10 cellular contexts compared by ENCODE assay signal in genomic region chr18:57910817-57911216, GRCh38.
A peak's percentile ranks its signal among the peaks of the same experiment; 100 is the strongest.
DNase-seq lines count a peak whose midpoint lies in the region; ATAC-seq and TF ChIP-seq lines count a peak whose summit lies in the region.
"Had no signal": no experiment of that assay in that cellular context is flagged by ENCODE, and none has a peak within 500 bp of the region (broad histone marks: within the 10 kb centered on the region; RNA-seq: fewer than 3 reads in every experiment).

No MANE protein-coding gene starts in this region.

- no peak for TF ChIP-seq POLR2A in erythroblast (IDR thresholded peaks at IDR 0.05; ENCODE audit: low read length)

- ATAC-seq in GM21367 (IDR thresholded peaks at IDR 0.05; ENCODE audit: unreplicated experiment) = no peak

- peak; percentile 25 for DNase-seq in stimulated activated CD4-positive, alpha-beta T cell treated with anti-CD3 and anti-CD28 coated beads, Interleukin-15, amount 100 ng/mL, for 24 hours
- no peak for DNase-seq in stimulated activated CD4-positive, alpha-beta T cell treated with anti-CD3 and anti-CD28 coated beads, Interleukin-12 subunit alpha, Interleukin-12 subunit beta, amount 100 ng/mL, for 4 hours
- DNase-seq in OCI-M1 (lab: John Stamatoyannopoulos, UW) = peak; percentile 50
- peak; percentile 36 to 65 for DNase-seq in erythroblast (lab: John Stamatoyannopoulos, UW)
- DNase-seq in NCI-H1417 (lab: John Stamatoyannopoulos, UW) = no peak
- no peak for DNase-seq in epidermal melanocyte (ENCODE audit: insufficient read length, low spot score)
- no peak for DNase-seq in glomerular visceral epithelial cell (ENCODE audit: extremely low spot score)
- DNase-seq: cortex of kidney, tibial artery had no signal

Comparison
In these comparisons a context has a peak if more than half of its experiments do, and no peak if none do; other contexts are left out.
1. DNase-seq: peak in stimulated activated CD4-positive, alpha-beta T cell treated with anti-CD3 and anti-CD28 coated beads, Interleukin-15, amount 100 ng/mL, for 24 hours (single experiment), OCI-M1 (single experiment) and erythroblast (2 of 2); none in stimulated activated CD4-positive, alpha-beta T cell treated with anti-CD3 and anti-CD28 coated beads, Interleukin-12 subunit alpha, Interleukin-12 subunit beta, amount 100 ng/mL, for 4 hours (single experiment), NCI-H1417 (0 of 3), epidermal melanocyte (single experiment) and glomerular visceral epithelial cell (single experiment).